Comparison of ENCODE assay signal across 8 cellular contexts in genomic region chr4:156169011-156169410, GRCh38.
DNase-seq lines count a peak whose midpoint lies in the region; ATAC-seq and TF ChIP-seq lines count a peak whose summit lies in the region.

No MANE protein-coding gene starts in this region.

- peak; percentile 71 for TF ChIP-seq CTCF in PC-3 (conservative IDR thresholded peaks at IDR 0.05; ENCODE audit: low read depth, low read length)
- TF ChIP-seq CTCF in osteoblast (IDR thresholded peaks at IDR 0.05; ENCODE audit: extremely low read depth, low read depth, low read length) = peak; percentile 90

- intact Hi-C loops in PC-3 (cut with micrococcal nuclease) = loop anchor here (1.0 to 5.0 kb wide), 4 partner anchors 123 to 876 kb away; no protein-coding TSS in a partner anchor

- peak overlapping the region; percentile 30; the same call in 1 of the 2 replicates for H3K27ac ChIP-seq in PC-3 (ENCODE audit: low read length)
- H3K27ac ChIP-seq in osteoblast (ENCODE audit: low read depth, low read length) = peak overlapping the region; percentile 79

- CTCF ChIA-PET in PC-3 (lab: Charles Lee) = interaction anchor here (0.6 to 1.2 kb wide), 4 partner anchors 47 to 877 kb away, joined by 3 to 4 read pairs (median 3); no protein-coding TSS in a partner anchor

- peak overlapping the region; percentile 46; the same call in 1 of the 2 replicates for H3K4me2 ChIP-seq in PC-3 (ENCODE audit: low read length)
- peak overlapping the region; percentile 34 for H3K4me2 ChIP-seq in osteoblast (ENCODE audit: insufficient read depth, low read length)

- no TSS peak for BruUV-seq in PC-3 (replicated peaks; lab: Mats Ljungman, UMichigan)

- no peaks in the 10 kb centered on the region for H3K36me3 ChIP-seq in PC-3 (ENCODE audit: low read depth, low read length)
- H3K36me3 ChIP-seq in osteoblast (ENCODE audit: insufficient read depth, low read length) = no peaks in the 10 kb centered on the region

- no peaks in the 10 kb centered on the region for H3K27me3 ChIP-seq in PC-3 (ENCODE audit: low read length)
- H3K27me3 ChIP-seq in osteoblast (ENCODE audit: insufficient read depth, low read length) = no peaks in the 10 kb centered on the region

- H2AFZ ChIP-seq in PC-3 (ENCODE audit: low read length) (peak overlapping the region; percentile 63; the same call in 1 of the 2 replicates), osteoblast (ENCODE audit: low read length) (peak overlapping the region; percentile 77)

- no peaks in the 10 kb centered on the region for H3K79me2 ChIP-seq in PC-3 (ENCODE audit: low read length)
- H3K79me2 ChIP-seq in osteoblast (ENCODE audit: insufficient read depth, low read length) = no peaks in the 10 kb centered on the region

- H3K4me1 ChIP-seq in PC-3 (ENCODE audit: insufficient read depth, low read length) = peaks cover 8% of the 10 kb centered on the region; the same call in 1 of the 2 replicates
- peaks cover 17% of the 10 kb centered on the region for H3K4me1 ChIP-seq in osteoblast (ENCODE audit: insufficient read depth, low read length)

- DNase-seq in NCI-H2171 treated with DMSO at 0.1 percent for 48 hours (lab: John Stamatoyannopoulos, UW) (peak; percentile 67), NCI-H2171 (lab: John Stamatoyannopoulos, UW) (no peak), PC-3 (peak; percentile 75), fibroblast of gingiva (ENCODE audit: low read depth) (peak; percentile 73), osteoblast (ENCODE audit: insufficient read length, low spot score, missing footprints) (peak; percentile 31), activated gamma-delta T cell treated with Interleukin-2 at 50 U/mL for 16 hours (no peak)
- DNase-seq in activated CD4-positive, CD25-positive, alpha-beta regulatory T cell (lab: John Stamatoyannopoulos, UW) = no peak

- no peaks in the 10 kb centered on the region for H3K9me2 ChIP-seq in PC-3 (replicated peaks; ENCODE audit: low read length)

- H3K4me3 ChIP-seq in PC-3 (ENCODE audit: low read length) = no peak overlapping the region
- no peak overlapping the region for H3K4me3 ChIP-seq in osteoblast (ENCODE audit: insufficient read depth, low read length)

- H3K9me3 ChIP-seq in PC-3 (ENCODE audit: low read length) = no peaks in the 10 kb centered on the region
- H3K9me3 ChIP-seq in osteoblast (ENCODE audit: low read depth, low read length) = no peaks in the 10 kb centered on the region

- no peak overlapping the region for H3K9ac ChIP-seq in PC-3 (ENCODE audit: low read length)

- H3F3A ChIP-seq in PC-3 (ENCODE audit: low read length, unreplicated experiment) = no peaks in the 10 kb centered on the region

- POLR2A ChIA-PET in PC-3 (lab: Charles Lee; ENCODE audit: unreplicated experiment) = no interaction called here

- ATAC-seq in HG03432 (IDR thresholded peaks at IDR 0.05; ENCODE audit: unreplicated experiment) (peak; percentile 84), PC-3 (peak; percentile 91)

- H4K20me1 ChIP-seq in PC-3 (ENCODE audit: low read length) (no peaks in the 10 kb centered on the region), osteoblast (ENCODE audit: insufficient read depth, low read length) (no peaks in the 10 kb centered on the region)

Comparison
In these comparisons a context has a peak if more than half of its experiments do, and no peak if none do; other contexts are left out.
1. DNase-seq: peak in NCI-H2171 treated with DMSO at 0.1 percent for 48 hours (single experiment), PC-3 (single experiment), fibroblast of gingiva (single experiment) and osteoblast (single experiment); none in NCI-H2171 (single experiment), activated gamma-delta T cell treated with Interleukin-2 at 50 U/mL for 16 hours (single experiment) and activated CD4-positive, CD25-positive, alpha-beta regulatory T cell (0 of 4).